ENCODE assay signal across 8 cellular contexts in the genomic region with DNA sequence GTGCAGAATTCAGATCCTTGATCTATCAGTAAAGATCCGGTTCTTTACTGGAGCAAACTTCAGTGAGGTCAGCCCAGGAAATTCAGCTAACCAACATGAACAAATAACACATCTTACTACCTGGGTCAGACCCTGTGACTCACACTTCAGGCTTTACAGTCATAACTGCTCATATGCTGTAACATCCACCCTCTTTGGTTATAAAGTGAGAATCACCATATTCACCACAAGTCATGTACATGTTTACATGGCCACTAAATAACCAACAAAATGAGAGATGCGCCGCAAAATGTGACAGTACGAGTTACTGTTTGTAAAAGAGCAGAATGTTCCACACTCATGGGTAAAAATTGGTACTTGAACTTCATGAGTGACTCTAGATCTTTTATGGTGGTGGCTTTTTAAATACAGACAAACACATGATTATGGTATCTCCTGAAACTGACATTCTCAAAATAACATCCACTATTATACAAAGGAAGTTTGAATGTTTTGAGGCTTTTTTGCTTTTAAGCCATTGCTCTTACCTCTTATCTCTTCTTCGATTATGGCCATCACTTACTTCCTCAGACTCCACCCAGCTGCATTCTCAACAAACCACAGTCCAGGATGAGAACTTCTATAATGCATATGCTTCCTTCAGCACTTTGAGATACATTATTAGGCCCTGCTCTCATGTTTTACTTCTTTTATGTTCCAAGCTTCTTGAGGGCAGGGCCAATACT.
DNase-seq lines count a peak whose midpoint lies in the region; ATAC-seq and TF ChIP-seq lines count a peak whose summit lies in the region.

No MANE protein-coding gene starts in this region.

- H3K4me3 ChIP-seq in lung: no peak overlapping the region
- no peak overlapping the region for H3K4me3 ChIP-seq in HAP-1

- H3K4me1 ChIP-seq in lung (ENCODE audit: control insufficient read depth in 2 of 2, insufficient read depth in 2 of 2, low read length in 2 of 2) (peaks cover 0 to 17% of the 10 kb centered on the region in 2 donors), HAP-1 (no peaks in the 10 kb centered on the region)

- H3K27me3 ChIP-seq in lung (ENCODE audit: control insufficient read depth, insufficient read depth): no peaks in the 10 kb centered on the region
- H3K27me3 ChIP-seq in HAP-1 (ENCODE audit: low read depth): no peaks in the 10 kb centered on the region

- 81 to 83% methylated on average over 5 of the region's 5 CpGs for WGBS in lung, 2 donors

- in situ Hi-C loops in HAP-1 (cut with MboI; ENCODE audit: low sequenced_read_pairs): no loop called here

- no peaks in the 10 kb centered on the region for H3K36me3 ChIP-seq in lung (ENCODE audit: control insufficient read depth in 2 of 2, insufficient read depth in 2 of 2, low read length in 2 of 2)
- no peaks in the 10 kb centered on the region for H3K36me3 ChIP-seq in HAP-1 (replicated peaks)

- ATAC-seq in HG03175 (IDR thresholded peaks at IDR 0.05; ENCODE audit: unreplicated experiment): peak; percentile 62
- peak; percentile 56 for ATAC-seq in lung (ENCODE audit: insufficient read depth, low FRiP score)
- no peak for ATAC-seq in GM21447 (IDR thresholded peaks at IDR 0.05; ENCODE audit: unreplicated experiment)
- no peak for ATAC-seq in GM19463 (IDR thresholded peaks at IDR 0.05; ENCODE audit: unreplicated experiment)

- peak; percentile 61 for DNase-seq in EH (ENCODE audit: low read depth)
- peak; percentile 30 for DNase-seq in activated CD8-positive, alpha-beta memory T cell treated with anti-CD3 and anti-CD28 coated beads, Interleukin-2, amount 50 U/mL, for 4 hours
- no peak for DNase-seq in lung (ENCODE audit: low spot score)
- DNase-seq in NCI-H345 (lab: John Stamatoyannopoulos, UW): no peak
- no peak for DNase-seq in HAP-1 (ENCODE audit: low spot score in 2 of 2)

- H3K27ac ChIP-seq in lung (ENCODE audit: low read depth in 1 of 2, low read length in 1 of 2): peak overlapping the region in 1 of 2 donors; percentile 29

- H3K9me3 ChIP-seq in lung (ENCODE audit: control insufficient read depth in 2 of 2, insufficient read depth in 1 of 2, low read length in 1 of 2) (no peaks in the 10 kb centered on the region), HAP-1 (no peaks in the 10 kb centered on the region)

- no peak for TF ChIP-seq CTCF in lung (IDR thresholded peaks at IDR 0.05; ENCODE audit: control extremely low read depth, extremely low read depth)

Comparison
In these comparisons a context has a peak if more than half of its experiments do, and no peak if none do; other contexts are left out.
1. DNase-seq: peak in EH (single experiment) and activated CD8-positive, alpha-beta memory T cell treated with anti-CD3 and anti-CD28 coated beads, Interleukin-2, amount 50 U/mL, for 4 hours (single experiment); none in lung (single experiment), NCI-H345 (single experiment) and HAP-1 (0 of 2).
2. ATAC-seq: peak in HG03175 (single experiment) and lung (single experiment); none in GM21447 (single experiment) and GM19463 (single experiment).